ENCODE assay signal across 8 cellular contexts in genomic region chr14:102694530-102695171, GRCh38.
DNase-seq lines count a peak whose midpoint lies in the region; ATAC-seq, FAIRE-seq and TF ChIP-seq lines count a peak whose summit lies in the region.

No MANE protein-coding gene starts in this region.

- H3K9me3 Mint-ChIP-seq in activated CD4-positive, alpha-beta T cell treated with anti-CD3 and anti-CD28 coated beads for 36 hours (ENCODE audit: low read depth), result no peaks in the 10 kb centered on the region

- CTCF ChIA-PET in activated CD4-positive, alpha-beta T cell treated with anti-CD3 and anti-CD28 coated beads for 36 hours (lab: Charles Lee), result interaction anchor here (0.6 to 3.6 kb wide), 62 partner anchors 9 to 604 kb away, joined by 3 to 20 read pairs (median 3); no protein-coding TSS in a partner anchor

- no peaks in the 10 kb centered on the region for H3K27me3 ChIP-seq in BE2C
- H3K27me3 ChIP-seq in effector memory CD4-positive, alpha-beta T cell (replicated peaks; ENCODE audit: control insufficient read depth, insufficient read depth, low read length, poor library complexity, severe bottlenecking), result no peaks in the 10 kb centered on the region

- intact Hi-C loops in activated CD4-positive, alpha-beta T cell treated with anti-CD3 and anti-CD28 coated beads for 36 hours (cut with DNase I, micrococcal nuclease), result loop anchor here (1.0 to 10.0 kb wide), 5 partner anchors 153 to 598 kb away; no protein-coding TSS in a partner anchor

- H3K4me3 ChIP-seq in BE2C (ENCODE audit: low read depth, low read length), result no peak overlapping the region
- H3K4me3 ChIP-seq in effector memory CD4-positive, alpha-beta T cell (ENCODE audit: insufficient read depth, low read depth, low read length, poor library complexity, severe bottlenecking), result no peak overlapping the region

- no peaks in the 10 kb centered on the region for H3K36me3 ChIP-seq in BE2C
- H3K36me3 ChIP-seq in effector memory CD4-positive, alpha-beta T cell (ENCODE audit: control insufficient read depth, insufficient read depth, low read length), result no peaks in the 10 kb centered on the region

- no peak overlapping the region for H3K27ac ChIP-seq in effector memory CD4-positive, alpha-beta T cell (ENCODE audit: insufficient read depth, low read length, poor library complexity, severe bottlenecking)

- peaks cover 30% of the 10 kb centered on the region for H3K4me1 Mint-ChIP-seq in activated CD4-positive, alpha-beta T cell treated with anti-CD3 and anti-CD28 coated beads for 36 hours

- no peak for TF ChIP-seq POLR2A in H54 (IDR thresholded peaks at IDR 0.05; ENCODE audit: low read depth, low read length)

- peak; percentile 68 for TF ChIP-seq CTCF in BE2C (IDR thresholded peaks at IDR 0.05; ENCODE audit: low read depth, low read length)

- no peaks in the 10 kb centered on the region for H3K4me1 ChIP-seq in BE2C
- H3K4me1 ChIP-seq in effector memory CD4-positive, alpha-beta T cell (ENCODE audit: control insufficient read depth, insufficient read depth, low read length, poor library complexity, severe bottlenecking), result peaks cover 3% of the 10 kb centered on the region

- no peak overlapping the region for H3K4me3 Mint-ChIP-seq in activated CD4-positive, alpha-beta T cell treated with anti-CD3 and anti-CD28 coated beads for 36 hours

- H3K9me3 ChIP-seq in BE2C, result no peaks in the 10 kb centered on the region
- H3K9me3 ChIP-seq in effector memory CD4-positive, alpha-beta T cell (ENCODE audit: control insufficient read depth, low read length), result no peaks in the 10 kb centered on the region

- DNase-seq in BE2C, result peak; percentile 72
- DNase-seq in H54 (ENCODE audit: insufficient read length, low spot score), result peak; percentile 57
- DNase-seq in NCI-H460 (ENCODE audit: extremely low read depth, low read depth), result peak; percentile 70
- peak; percentile 68 for DNase-seq in activated CD4-positive, alpha-beta T cell treated with anti-CD3 and anti-CD28 coated beads for 36 hours
- peak in 2 of 3 donors; percentile 9 to 36 for DNase-seq in effector memory CD4-positive, alpha-beta T cell
- peak; percentile 73 to 81 for DNase-seq in lung microvascular endothelial cell (ENCODE audit: low read depth in 2 of 2)
- peak; percentile 11 to 27 for DNase-seq in stimulated activated CD8-positive, alpha-beta memory T cell treated with anti-CD3 and anti-CD28 coated beads, Interleukin-4, amount 100 ng/mL, for 1 hour (ENCODE audit: low read depth in 2 of 2, low spot score in 1 of 2)

- FAIRE-seq in H54 (lab: Jason Lieb, UNC), result peak; percentile 94

- no peaks in the 10 kb centered on the region for H3K27me3 Mint-ChIP-seq in activated CD4-positive, alpha-beta T cell treated with anti-CD3 and anti-CD28 coated beads for 36 hours

- no peaks in the 10 kb centered on the region for H3K36me3 Mint-ChIP-seq in activated CD4-positive, alpha-beta T cell treated with anti-CD3 and anti-CD28 coated beads for 36 hours (ENCODE audit: low read depth)

- ATAC-seq in activated CD4-positive, alpha-beta T cell treated with anti-CD3 and anti-CD28 coated beads for 36 hours, result peak; percentile 73
- ATAC-seq in GM18907 (IDR thresholded peaks at IDR 0.05; ENCODE audit: unreplicated experiment), result no peak

- POLR2A ChIA-PET in activated CD4-positive, alpha-beta T cell treated with anti-CD3 and anti-CD28 coated beads for 36 hours (lab: Charles Lee), result interaction anchor here (0.5 to 0.8 kb wide), 5 partner anchors 11 to 570 kb away, joined by 3 to 6 read pairs (median 3); no protein-coding TSS in a partner anchor

- H3K27ac Mint-ChIP-seq in activated CD4-positive, alpha-beta T cell treated with anti-CD3 and anti-CD28 coated beads for 36 hours, result no peak overlapping the region

Comparison
In these comparisons a context has a peak if more than half of its experiments do, and no peak if none do; other contexts are left out.
1. DNase-seq: peak in every context shown above with its lines; median percentile 77 in lung microvascular endothelial cell; 72 in BE2C; 70 in NCI-H460; 68 in activated CD4-positive, alpha-beta T cell treated with anti-CD3 and anti-CD28 coated beads for 36 hours; 57 in H54; 22 in effector memory CD4-positive, alpha-beta T cell; 19 in stimulated activated CD8-positive, alpha-beta memory T cell treated with anti-CD3 and anti-CD28 coated beads, Interleukin-4, amount 100 ng/mL, for 1 hour.